In genomic region chr7:30596721-30597120, GRCh38 we compare ENCODE assay signal across 9 cellular contexts. TPM values are rescaled to one million over a fixed set of nuclear protein-coding genes. Genes with fewer than 3 reads are reported as not detected.
DNase-seq lines count a peak whose midpoint lies in the region; ATAC-seq and TF ChIP-seq lines count a peak whose summit lies in the region.
"Had no signal": no experiment of that assay in that cellular context is flagged by ENCODE, and none has a peak within 500 bp of the region (broad histone marks: within the 10 kb centered on the region; RNA-seq: fewer than 3 reads in every experiment).

No MANE protein-coding gene starts in this region.

- H3K27ac Mint-ChIP-seq in CD8-positive, alpha-beta memory T cell: peak overlapping the region in 5 of 8 donors; percentile 97 to 100 (median 100)

- H3K27ac ChIP-seq in CD8-positive, alpha-beta memory T cell (ENCODE audit: low read depth, low read length): peak overlapping the region; percentile 96
- H3K27ac ChIP-seq in mammary epithelial cell (ENCODE audit: insufficient read depth, low read depth, low read length): peak overlapping the region; percentile 92

- dilution Hi-C loops in mammary epithelial cell (cut with HindIII; ENCODE audit: low sequenced_read_pairs): no loop called here

- peaks cover 15% of the 10 kb centered on the region for H3K36me3 ChIP-seq in CD8-positive, alpha-beta memory T cell (ENCODE audit: insufficient read depth, low read length)
- peaks cover 26% of the 10 kb centered on the region for H3K36me3 ChIP-seq in mammary epithelial cell (ENCODE audit: insufficient read depth, low read length)

- H3K27me3 ChIP-seq in CD8-positive, alpha-beta memory T cell (ENCODE audit: insufficient read depth, low read length, poor library complexity, severe bottlenecking): no peaks in the 10 kb centered on the region
- H3K27me3 ChIP-seq in mammary epithelial cell (ENCODE audit: insufficient read depth, low read length): no peaks in the 10 kb centered on the region

- ATAC-seq in HG03439 (IDR thresholded peaks at IDR 0.05; ENCODE audit: unreplicated experiment): no peak

- H4K20me1 ChIP-seq in mammary epithelial cell (ENCODE audit: insufficient read depth, low read length): no peaks in the 10 kb centered on the region

- peaks cover 9 to 50% (median 13%) of the 10 kb centered on the region in 3 donors for H3K36me3 Mint-ChIP-seq in CD8-positive, alpha-beta memory T cell

- peak overlapping the region; percentile 92 to 100 (median 98) for H3K4me3 Mint-ChIP-seq in CD8-positive, alpha-beta memory T cell

- H3K4me2 ChIP-seq in mammary epithelial cell (ENCODE audit: insufficient read depth, low read depth, low read length): peak overlapping the region; percentile 90

- 57% methylated on average over 3 of the region's 3 CpGs for WGBS in mammary epithelial cell (ENCODE audit: low coverage, missing lambda C conversion rate)

- peaks cover 87% of the 10 kb centered on the region for H3K79me2 ChIP-seq in mammary epithelial cell (ENCODE audit: insufficient read depth, low read length)

- POLR2A ChIA-PET in CD8-positive, alpha-beta memory T cell (lab: Charles Lee): no interaction called here

- H3K9ac ChIP-seq in mammary epithelial cell (ENCODE audit: insufficient read depth, low read length): peak overlapping the region; percentile 99

- H3K9me3 ChIP-seq in CD8-positive, alpha-beta memory T cell (ENCODE audit: low read length): no peaks in the 10 kb centered on the region
- H3K9me3 ChIP-seq in mammary epithelial cell (replicated peaks; ENCODE audit: insufficient read depth, low read length): no peaks in the 10 kb centered on the region

- no peak for TF ChIP-seq CTCF in mammary epithelial cell (conservative IDR thresholded peaks at IDR 0.05 in 1 of 2, IDR thresholded peaks at IDR 0.05 in 1 of 2; ENCODE audit: extremely low read depth in 1 of 2, insufficient read depth in 1 of 2, low read depth in 1 of 2, low read length in 2 of 2)

- no peaks in the 10 kb centered on the region for H3K27me3 Mint-ChIP-seq in CD8-positive, alpha-beta memory T cell

- peaks cover 30% of the 10 kb centered on the region for H3K4me1 ChIP-seq in CD8-positive, alpha-beta memory T cell (ENCODE audit: insufficient read depth, low read length)
- peaks cover 8% of the 10 kb centered on the region for H3K4me1 ChIP-seq in mammary epithelial cell (ENCODE audit: insufficient read depth, low read length)

- in situ Hi-C loops in KBM-7 (cut with MboI; ENCODE audit: low pct_unique_long_range_greater_than_20kb, low sequenced_read_pairs) (no loop called here), mammary epithelial cell (cut with MboI; ENCODE audit: low sequenced_read_pairs in 2 of 2) (loop anchor here in 1 of 2 donors (5.0 kb wide), 1 partner anchor 146 kb away; no protein-coding TSS in a partner anchor)

- intact Hi-C loops in mammary epithelial cell (cut with micrococcal nuclease): loop anchor here (5.0 kb wide), 1 partner anchor 36 kb away; no protein-coding TSS in a partner anchor

- H3K4me3 ChIP-seq in CD8-positive, alpha-beta memory T cell (ENCODE audit: low read length): peak overlapping the region; percentile 72
- H3K4me3 ChIP-seq in mammary epithelial cell (replicated peaks in 1 of 3; ENCODE audit: insufficient read depth in 1 of 3, low read depth in 2 of 3, low read length in 3 of 3): peak overlapping the region; percentile 91 to 97 (median 93)

- H2AFZ ChIP-seq in mammary epithelial cell (ENCODE audit: low read depth, low read length): no peak overlapping the region

- peaks cover 52 to 76% (median 75%) of the 10 kb centered on the region in 3 donors for H3K4me1 Mint-ChIP-seq in CD8-positive, alpha-beta memory T cell

- no peak for DNase-seq in CD8-positive, alpha-beta memory T cell
- peak; percentile 11 for DNase-seq in KBM-7
- no peak for DNase-seq in mammary epithelial cell
- peak; percentile 8 for DNase-seq in myocyte (ENCODE audit: low read depth)
- DNase-seq in cortex of kidney (lab: John Stamatoyannopoulos, UW): no peak
- DNase-seq in NCI-H446 treated with DMSO at 0.1 percent for 48 hours (lab: John Stamatoyannopoulos, UW): no peak
- no peak for DNase-seq in HUDEP-2 (lab: John Stamatoyannopoulos, UW; ENCODE audit: unreplicated experiment in 76 of 76)
- DNase-seq: activated CD8-positive, alpha-beta memory T cell treated with anti-CD3 and anti-CD28 coated beads, Interleukin-2, amount 50 U/mL, for 48 hours had no signal

- no TSS peak for BruUV-seq in mammary epithelial cell (replicated peaks; lab: Mats Ljungman, UMichigan)

- no peaks in the 10 kb centered on the region for H3K9me3 Mint-ChIP-seq in CD8-positive, alpha-beta memory T cell

- CTCF ChIA-PET in CD8-positive, alpha-beta memory T cell (lab: Charles Lee): interaction anchor here (1.2 to 1.5 kb wide), 2 partner anchors 142 to 143 kb away, joined by 3 to 4 read pairs; no protein-coding TSS in a partner anchor
- CTCF ChIA-PET in mammary epithelial cell (lab: Charles Lee; ENCODE audit: low non-redundant PET): no interaction called here

RNA-seq across cellular contexts. Expression of gene GARS1, which starts 2.0 kb away (rescaled TPM):
- 100 to 1,000 TPM; 311 to 329 TPM for total RNA-seq in CD8-positive, alpha-beta memory T cell
- polyA plus RNA-seq in CD8-positive, alpha-beta memory T cell: 92.0 TPM
- total RNA-seq in mammary epithelial cell: 100 to 1,000 TPM; 419 to 470 TPM
- polyA plus RNA-seq in mammary epithelial cell: 609 TPM
- polyA minus RNA-seq in mammary epithelial cell: 1,008 TPM
- total RNA-seq in myocyte: 102 and 140 TPM in 2 replicates
- polyA plus RNA-seq in myocyte (2012): 420 TPM

Comparison
In these comparisons a context has a peak if more than half of its experiments do, and no peak if none do; other contexts are left out.
1. DNase-seq: peak in KBM-7 (single experiment) and myocyte (single experiment); none in CD8-positive, alpha-beta memory T cell (0 of 5), mammary epithelial cell (single experiment), cortex of kidney (single experiment), NCI-H446 treated with DMSO at 0.1 percent for 48 hours (single experiment) and HUDEP-2 (0 of 76).